9 cellular contexts compared by ENCODE assay signal in genomic region chr7:85851571-85852193, GRCh38.
DNase-seq lines count a peak whose midpoint lies in the region; ATAC-seq and TF ChIP-seq lines count a peak whose summit lies in the region.
"Had no signal": no experiment of that assay in that cellular context is flagged by ENCODE, and none has a peak within 500 bp of the region (broad histone marks: within the 10 kb centered on the region; RNA-seq: fewer than 3 reads in every experiment).

No MANE protein-coding gene starts in this region.

- H3K27me3 ChIP-seq in colonic mucosa (no peaks in the 10 kb centered on the region), suprapubic skin (no peaks in the 10 kb centered on the region)

- H3K36me3 ChIP-seq in colonic mucosa (no peaks in the 10 kb centered on the region), suprapubic skin (no peaks in the 10 kb centered on the region)

- ATAC-seq in sciatic nerve (no peak), HG02642 (IDR thresholded peaks at IDR 0.05; ENCODE audit: poor library complexity, unreplicated experiment) (no peak)

- TF ChIP-seq POLR2A in suprapubic skin (IDR thresholded peaks at IDR 0.05) = no peak

- DNase-seq in GM12865 (ENCODE audit: low read depth) (peak; percentile 39), NCI-H526 (lab: John Stamatoyannopoulos, UW) (peak; percentile 49 to 66), colonic mucosa (no peak), non-pigmented ciliary epithelial cell (ENCODE audit: low read depth) (peak; percentile 36), sciatic nerve (ENCODE audit: low spot score) (no peak), suprapubic skin (ENCODE audit: low spot score in 2 of 2) (no peak)
- no peak for DNase-seq in activated CD4-positive, alpha-beta T cell treated with anti-CD3 and anti-CD28 coated beads, Interleukin-2, amount 50 U/mL, for 1 hour

- no peak overlapping the region for H3K9ac ChIP-seq in colonic mucosa (ENCODE audit: low read depth in 2 of 2, low read length in 2 of 2)
- H3K9ac ChIP-seq: parathyroid adenoma had no signal

- WGBS in suprapubic skin = 36% methylated on average over 6 of the region's 6 CpGs

- TF ChIP-seq CTCF in GM12865 (IDR thresholded peaks at IDR 0.05; ENCODE audit: insufficient read depth, low read depth, low read length, missing control alignments) (peak; percentile 17), colonic mucosa (IDR thresholded peaks at IDR 0.05) (peak; percentile 26), suprapubic skin (IDR thresholded peaks at IDR 0.05) (no peak)

- H3K27ac ChIP-seq in colonic mucosa (no peak overlapping the region), suprapubic skin (no peak overlapping the region)
- H3K27ac ChIP-seq: parathyroid adenoma had no signal

- intact Hi-C loops in colonic mucosa (cut with DNase I) = no loop called here
- intact Hi-C loops in sciatic nerve (cut with DNase I) = no loop called here

- no peak for TF ChIP-seq EP300 in suprapubic skin (IDR thresholded peaks at IDR 0.05)

- no peak overlapping the region for H3K4me3 ChIP-seq in GM12865 (ENCODE audit: low read depth, low read length)
- H3K4me3 ChIP-seq in colonic mucosa = no peak overlapping the region
- no peak overlapping the region for H3K4me3 ChIP-seq in suprapubic skin

- H3K9me3 ChIP-seq in colonic mucosa (no peaks in the 10 kb centered on the region), suprapubic skin (no peaks in the 10 kb centered on the region)

- H3K4me1 ChIP-seq in colonic mucosa (no peaks in the 10 kb centered on the region), suprapubic skin (no peaks in the 10 kb centered on the region)
- H3K4me1 ChIP-seq: parathyroid adenoma had no signal

Comparison
In these comparisons a context has a peak if more than half of its experiments do, and no peak if none do; other contexts are left out.
1. DNase-seq: peak in GM12865 (single experiment), NCI-H526 (2 of 2) and non-pigmented ciliary epithelial cell (single experiment); none in colonic mucosa (single experiment), sciatic nerve (single experiment), suprapubic skin (0 of 2) and activated CD4-positive, alpha-beta T cell treated with anti-CD3 and anti-CD28 coated beads, Interleukin-2, amount 50 U/mL, for 1 hour (single experiment).
2. CTCF ChIP-seq: peak in GM12865 (single experiment) and colonic mucosa (single experiment); none in suprapubic skin (0 of 2).